Comparison of ENCODE assay signal across 18 cellular contexts in the genomic region with DNA sequence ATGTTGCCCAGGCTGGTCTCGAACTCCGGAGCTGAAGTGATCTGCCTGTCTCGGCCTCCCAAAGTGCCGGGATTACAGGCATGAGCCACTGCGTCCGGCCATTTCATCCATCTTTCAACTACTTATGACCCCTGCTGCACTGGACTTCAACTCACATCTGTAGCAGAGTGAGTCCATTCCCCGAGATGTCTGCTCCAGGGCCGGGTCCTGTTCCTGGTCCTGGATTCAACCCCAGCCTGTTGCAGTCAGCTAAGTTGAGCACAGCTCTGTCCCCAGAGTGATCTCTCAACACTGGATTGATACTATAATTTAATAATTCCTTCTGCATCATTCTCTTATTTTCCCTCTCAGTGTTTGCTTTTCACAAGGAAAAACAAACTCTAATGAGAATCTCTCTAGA. TPM values are rescaled to one million over a fixed set of nuclear protein-coding genes. Genes with fewer than 3 reads are reported as not detected.
DNase-seq lines count a peak whose midpoint lies in the region; ATAC-seq, FAIRE-seq and TF ChIP-seq lines count a peak whose summit lies in the region.
"Had no signal": no experiment of that assay in that cellular context is flagged by ENCODE, and none has a peak within 500 bp of the region (broad histone marks: within the 10 kb centered on the region; RNA-seq: fewer than 3 reads in every experiment).

No MANE protein-coding gene starts in this region.

- TF ChIP-seq POLR2A in K562 (conservative IDR thresholded peaks at IDR 0.05) = no peak

- H3K36me3 ChIP-seq in K562 (ENCODE audit: control insufficient read depth, insufficient read depth, low read length) = no peaks in the 10 kb centered on the region

- no peak for TF ChIP-seq EP300 in K562 (IDR thresholded peaks at IDR 0.05; ENCODE audit: low read length)

- POLR2A ChIA-PET in K562 (lab: Yijun Ruan, JAX) = no interaction called here

- H3K27ac ChIP-seq in K562 (ENCODE audit: extremely low read depth, low read depth, low read length) (no peak overlapping the region), right cardiac atrium (ENCODE audit: low read length) (no peak overlapping the region)
- H3K27ac ChIP-seq: 22Rv1, BLaER1 had no signal

- DNase-seq in Right ventricle myocardium inferior (ENCODE audit: missing footprints) = no peak
- DNase-seq in cardiac septum (ENCODE audit: low spot score) = no peak
- no peak for DNase-seq in HFFc6
- DNase-seq in K562 (ENCODE audit: extremely low read depth in 1 of 4, low spot score in 3 of 4) = no peak
- peak; percentile 34 to 79 (median 52) for DNase-seq in right cardiac atrium
- no peak for DNase-seq in Kasumi-1 (lab: John Stamatoyannopoulos, UW)
- no peak for DNase-seq in NCI-H345 treated with DMSO at 0.1 percent for 48 hours (lab: John Stamatoyannopoulos, UW; ENCODE audit: unreplicated experiment)
- DNase-seq: AML-193; Caco-2; CD8-positive, alpha-beta memory T cell; DND-41; GDM1; HCEC 1CT had no signal

- H3K79me2 ChIP-seq in K562 (ENCODE audit: control insufficient read depth, insufficient read depth, low read length) = no peaks in the 10 kb centered on the region

- H4K20me1 ChIP-seq in K562 (replicated peaks; ENCODE audit: control insufficient read depth, insufficient read depth, low read length) = no peaks in the 10 kb centered on the region

- H3K9me3 ChIP-seq in K562 (replicated peaks; ENCODE audit: control insufficient read depth, insufficient read depth, low read depth, low read length) = peaks cover 3% of the 10 kb centered on the region
- H3K9me3 ChIP-seq in right cardiac atrium (ENCODE audit: control insufficient read depth, low read length) = no peaks in the 10 kb centered on the region
- H3K9me3 ChIP-seq: Caco-2 had no signal

- WGBS in K562 (ENCODE audit: insufficient coverage, low coverage, missing lambda C conversion rate) = 71% methylated on average over 3 of the region's 8 CpGs
- 78% methylated on average over 8 of the region's 8 CpGs for WGBS in right cardiac atrium

- CTCF ChIA-PET in K562 (lab: Yijun Ruan, JAX; ENCODE audit: low intra/inter-chr PET ratio) = no interaction called here

- H2AFZ ChIP-seq in K562 (ENCODE audit: low read depth, low read length) = no peak overlapping the region

- peaks cover 32% of the 10 kb centered on the region for H3K4me1 Mint-ChIP-seq in HFFc6 (ENCODE audit: low read depth)

- H3K27me3 Mint-ChIP-seq in HFFc6 (ENCODE audit: insufficient read depth) = peaks cover 3% of the 10 kb centered on the region
- H3K27me3 Mint-ChIP-seq: CD8-positive, alpha-beta memory T cell had no signal

- peaks cover 31% of the 10 kb centered on the region for H3K36me3 Mint-ChIP-seq in HFFc6 (ENCODE audit: low read depth)

- no peak for FAIRE-seq in K562 (lab: Jason Lieb, UNC)
- FAIRE-seq: GM12892, GM19239 had no signal

- BruUV-seq in K562 (replicated peaks; lab: Mats Ljungman, UMichigan) = no TSS peak

- ATAC-seq in Right ventricle myocardium inferior (peak; percentile 79), K562 (peak; percentile 43; the same call in 1 of the 3 replicates), right cardiac atrium (peak; percentile 71 to 90), HG03469 (IDR thresholded peaks at IDR 0.05; ENCODE audit: unreplicated experiment) (no peak)

- H3K4me1 ChIP-seq in K562 (replicated peaks in 1 of 2; ENCODE audit: control insufficient read depth in 2 of 2, insufficient read depth in 2 of 2, low read length in 2 of 2) = peaks cover 17 to 20% of the 10 kb centered on the region in 2 experiments
- H3K4me1 ChIP-seq in right cardiac atrium (ENCODE audit: control insufficient read depth, insufficient read depth, low read length) = peaks cover 4% of the 10 kb centered on the region
- H3K4me1 ChIP-seq: Caco-2 had no signal

- no peak overlapping the region for H3K9ac ChIP-seq in K562 (ENCODE audit: insufficient read depth in 1 of 2, low read depth in 2 of 2, low read length in 2 of 2)
- H3K9ac ChIP-seq: BLaER1 had no signal

- H3K4me2 ChIP-seq in K562 (ENCODE audit: insufficient read depth, low read length) = no peak overlapping the region
- H3K4me2 ChIP-seq: BLaER1 had no signal

- in situ Hi-C loops in K562 (cut with MboI) = no loop called here

- no peak overlapping the region for H3K4me3 ChIP-seq in K562
- H3K4me3 ChIP-seq in right cardiac atrium (ENCODE audit: low read length) = no peak overlapping the region
- H3K4me3 ChIP-seq: BLaER1 had no signal

- H3K4me3 Mint-ChIP-seq in HFFc6 = no peak overlapping the region
- H3K4me3 Mint-ChIP-seq: CD8-positive, alpha-beta memory T cell had no signal

- intact Hi-C loops in Right ventricle myocardium inferior (cut with DNase I) = no loop called here
- intact Hi-C loops in cardiac septum (cut with DNase I) = no loop called here
- intact Hi-C loops in K562 (cut with micrococcal nuclease) = no loop called here
- intact Hi-C loops in right cardiac atrium (cut with DNase I) = no loop called here

- no peaks in the 10 kb centered on the region for H3K9me1 ChIP-seq in K562 (ENCODE audit: control insufficient read depth, insufficient read depth, low read length)

- peaks cover 20% of the 10 kb centered on the region for H3K9me3 Mint-ChIP-seq in HFFc6

- TF ChIP-seq CTCF in HFFc6 (IDR thresholded peaks at IDR 0.05) (no peak), K562 (IDR thresholded peaks at IDR 0.05 in 2 of 3, conservative IDR thresholded peaks at IDR 0.05 in 1 of 3; ENCODE audit: insufficient read depth in 2 of 3, low read depth in 1 of 3, low read length in 3 of 3) (no peak)

- H3K27ac Mint-ChIP-seq in HFFc6 = peak overlapping the region; percentile 7; the same call in 1 of the 2 replicates

- TF ChIP-seq RAD21 in K562 (CRISPR knock-in tag; conservative IDR thresholded peaks at IDR 0.05 in 1 of 2, IDR thresholded peaks at IDR 0.05 in 1 of 2) = no peak

- no peaks in the 10 kb centered on the region for H3K27me3 ChIP-seq in K562 (ENCODE audit: control insufficient read depth in 2 of 2, insufficient read depth in 2 of 2, low read length in 2 of 2)
- H3K27me3 ChIP-seq in right cardiac atrium (ENCODE audit: control insufficient read depth, insufficient read depth) = no peaks in the 10 kb centered on the region

TF ChIP-seq in K562, 482 proteins besides CTCF, POLR2A, EP300 and RAD21:
- TF ChIP-seq BHLHE40 (IDR thresholded peaks at IDR 0.05; ENCODE audit: low read length) (no peak), STAG1 (CRISPR knock-in tag; IDR thresholded peaks at IDR 0.05; ENCODE audit: borderline replicate concordance) (no peak), HNRNPLL (IDR thresholded peaks at IDR 0.05; ENCODE audit: low read depth, low read length, poor library complexity, severe bottlenecking) (no peak), KLF6 (CRISPR knock-in tag; IDR thresholded peaks at IDR 0.05; ENCODE audit: borderline replicate concordance) (no peak), SRSF3 (IDR thresholded peaks at IDR 0.05; ENCODE audit: insufficient read depth, low read length) (no peak), ETV6 (IDR thresholded peaks at IDR 0.05; ENCODE audit: borderline replicate concordance in 1 of 2, low read depth in 2 of 2, low read length in 1 of 2) (no peak), ETV6 (CRISPR knock-in tag; IDR thresholded peaks at IDR 0.05; ENCODE audit: borderline replicate concordance) (no peak), BRF1 (IDR thresholded peaks at IDR 0.05; ENCODE audit: borderline replicate concordance, extremely low read depth, insufficient read length) (no peak)
TF ChIP-seq in K562: peak in this region for 0.

RNA-seq across cellular contexts. Expression of a gene that starts 25.9 kb away (rescaled TPM):
- total RNA-seq in Right ventricle myocardium inferior (7.1 TPM), cardiac septum (5.0 TPM), K562 (2014; rRNA removed) (6.0 and 7.0 TPM in 2 replicates), K562 (2014; rRNA removed; fragmentation: Illumina TruSeq; extraction: Trizol) (10.0 and 14.4 TPM in 2 replicates), K562 (2015; rRNA removed; fragmentation: Illumina TruSeq; extraction: Trizol) (9.4 and 9.5 TPM in 2 replicates), K562 (2021) (7.5 and 8.0 TPM in 2 replicates), right cardiac atrium (10 to 100 TPM in 3 of 4 donors, 1 to 10 TPM in 1; 8.6 to 11.2 (median 10.6) TPM)
- total RNA-seq in HFFc6 (2021; fragmentation: NEBNext Ultra II Directional; extraction: Animal tissue kit (Norgen Biotek cat#: 25700)) = 10 to 100 TPM; 16.2 to 32.6 (median 29.0) TPM
- total RNA-seq in K562 (2011; cell fraction: chromatin; rRNA removed; ENCODE audit: low replicate concordance) = 3.9 and 7.0 TPM in 2 replicates
- total RNA-seq in K562 (2011; cell fraction: nucleolus; rRNA removed) = 2.5 and 3.3 TPM in 2 replicates
- total RNA-seq in K562 (2011; cell fraction: nucleoplasm; rRNA removed) = 3.3 and 4.6 TPM in 2 replicates
- polyA plus RNA-seq in K562 (2011; rRNA removed) (17.4 and 27.6 TPM in 2 replicates), K562 (2014; fragmentation: Illumina TruSeq; extraction: Trizol) (10.7 and 12.5 TPM in 2 replicates), K562 (2014; fragmentation: Nextera tagmentation; extraction: Ambion mirVana) (10 to 100 TPM; 19.0 to 19.7 TPM), K562 (2014; rRNA removed) (9.1 TPM in 2 replicates), right cardiac atrium (7.6 TPM)
- 6.6 and 11.7 TPM in 2 replicates for polyA plus RNA-seq in K562 (2011; cell fraction: cytosol; rRNA removed)
- polyA plus RNA-seq in K562 (2011; cell fraction: nucleus; rRNA removed) = 7.0 and 9.7 TPM in 2 replicates
- polyA plus RNA-seq in K562 (2012) = 12.9 and 14.9 TPM in 2 replicates
- polyA minus RNA-seq in K562 (2011; rRNA and poly(A)+ RNA removed) = 24.3 and 33.2 TPM in 2 replicates
- polyA minus RNA-seq in K562 (2011; cell fraction: cytosol; rRNA and poly(A)+ RNA removed) = 1.8 and 8.7 TPM in 2 replicates
- 4.0 and 7.3 TPM in 2 replicates for polyA minus RNA-seq in K562 (2011; cell fraction: nucleus; rRNA and poly(A)+ RNA removed)

Comparison
In these comparisons a context has a peak if more than half of its experiments do, and no peak if none do; other contexts are left out.
1. DNase-seq: peak in right cardiac atrium (3 of 3); none in Right ventricle myocardium inferior (single experiment), cardiac septum (single experiment), HFFc6 (single experiment), K562 (0 of 4), Kasumi-1 (0 of 2) and NCI-H345 treated with DMSO at 0.1 percent for 48 hours (single experiment).